In genomic region chr17:74484066-74484465, GRCh38 we compare ENCODE assay signal across 29 cellular contexts. TPM values are rescaled to one million over a fixed set of nuclear protein-coding genes. Genes with fewer than 3 reads are reported as not detected.
"Had no signal": no experiment of that assay in that cellular context is flagged by ENCODE, and none has a peak within 500 bp of the region (broad histone marks: within the 10 kb centered on the region; RNA-seq: fewer than 3 reads in every experiment).

No MANE protein-coding gene starts in this region.

- DNase-seq: activated CD4-positive, alpha-beta T cell treated with anti-CD3 and anti-CD28 coated beads for 1 hour; activated CD4-positive, alpha-beta T cell treated with anti-CD3 and anti-CD28 coated beads, Interleukin-2, amount 50 U/mL, for 4 hours; activated CD8-positive, alpha-beta memory T cell treated with anti-CD3 and anti-CD28 coated beads for 24 hours; activated CD8-positive, alpha-beta memory T cell treated with anti-CD3 and anti-CD28 coated beads, Interleukin-2, amount 50 U/mL, for 48 hours; activated naive CD4-positive, alpha-beta T cell treated with anti-CD3 and anti-CD28 coated beads, Interleukin-2, amount 10 ng/mL, durations not matched to agents 7 days and 5 days; activated naive CD8-positive, alpha-beta T cell treated with anti-CD3 and anti-CD28 coated beads, Interleukin-2, amount 50 U/mL, for 24 hours; activated T-cell treated with anti-CD3 and anti-CD28 coated beads, Interleukin-2, amount 50 U/mL, for 4 hours; body of pancreas; effector CD4-positive, alpha-beta T cell; foreskin melanocyte; glutamatergic neuron; hippocampal formation; islet precursor cell; left cardiac atrium; mesenchymal stem cell; mucosa of descending colon; retina; stimulated activated CD4-positive, alpha-beta T cell treated with anti-CD3 and anti-CD28 coated beads, Interleukin-2, amount 100 ng/mL, for 48 hours; stimulated activated naive CD4-positive, alpha-beta T cell; T-helper 9 cell; testis; trophoblast cell had no signal

- H3K4me3 Mint-ChIP-seq: activated naive CD4-positive, alpha-beta T cell treated with anti-CD3 and anti-CD28 coated beads, Interleukin-2, amount 10 ng/mL, durations not matched to agents 7 days and 5 days; activated naive CD8-positive, alpha-beta T cell treated with anti-CD3 and anti-CD28 coated beads, Interleukin-2, amount 50 U/mL, for 24 hours; activated T-cell treated with anti-CD3 and anti-CD28 coated beads, Interleukin-2, amount 50 U/mL, for 4 hours; neural progenitor cell had no signal

- H3K27ac Mint-ChIP-seq: activated naive CD4-positive, alpha-beta T cell treated with anti-CD3 and anti-CD28 coated beads, Interleukin-2, amount 10 ng/mL, durations not matched to agents 7 days and 5 days; activated naive CD8-positive, alpha-beta T cell treated with anti-CD3 and anti-CD28 coated beads, Interleukin-2, amount 50 U/mL, for 24 hours; neural progenitor cell; progenitor cell of endocrine pancreas had no signal

- H3K4me1 ChIP-seq: body of pancreas, neural progenitor cell, testis, vagina had no signal

- H3K27me3 Mint-ChIP-seq: activated naive CD8-positive, alpha-beta T cell treated with anti-CD3 and anti-CD28 coated beads, Interleukin-2, amount 50 U/mL, for 24 hours had no signal

- H3K27me3 ChIP-seq: body of pancreas, cardiac muscle cell, neural progenitor cell, testis, vagina had no signal

- H3K36me3 ChIP-seq: cardiac muscle cell, neural progenitor cell, vagina had no signal

- H3K9ac ChIP-seq: neural progenitor cell had no signal

- ATAC-seq: activated naive CD8-positive, alpha-beta T cell treated with anti-CD3 and anti-CD28 coated beads, Interleukin-2, amount 50 U/mL, for 24 hours; activated T-cell treated with anti-CD3 and anti-CD28 coated beads, Interleukin-2, amount 50 U/mL, for 4 hours; body of pancreas; left cardiac atrium; mucosa of descending colon had no signal

- H3K4me3 ChIP-seq: body of pancreas, cardiac muscle cell, mucosa of descending colon, neural progenitor cell, testis, vagina had no signal

- H3K4me1 Mint-ChIP-seq: neural progenitor cell had no signal

- H3K36me3 Mint-ChIP-seq: neural progenitor cell had no signal

- H3K9me3 ChIP-seq: body of pancreas, mucosa of descending colon, testis, vagina had no signal

- H3K27ac ChIP-seq: body of pancreas, cardiac muscle cell, neural progenitor cell, testis, vagina had no signal

RNA-seq across cellular contexts. Expression of gene CD300A, which starts 17.6 kb away (rescaled TPM):
- total RNA-seq: chondrocyte, osteocyte had no signal

RNA-seq across cellular contexts. Expression of gene CD300LB, which starts 47.2 kb away (rescaled TPM):
- total RNA-seq: activated T-cell treated with anti-CD3 and anti-CD28 coated beads, Interleukin-2, amount 50 U/mL, for 4 hours; body of pancreas; cardiac muscle cell; chondrocyte; osteocyte; progenitor cell of endocrine pancreas; T-helper 1 cell treated with Interleukin-12 subunit alpha and Interleukin-12 subunit beta and Interleukin-4 antibody, amounts not matched to agents 30 ng/mL and 1 ng/mL, for 36 hours had no signal
- polyA plus RNA-seq: cardiac muscle cell had no signal
